ENCODE assay signal across 8 cellular contexts in genomic region chr22:39316440-39317083, GRCh38. TPM values are rescaled to one million over a fixed set of nuclear protein-coding genes. Genes with fewer than 3 reads are reported as not detected.
A peak's percentile ranks its signal among the peaks of the same experiment; 100 is the strongest.
DNase-seq lines count a peak whose midpoint lies in the region; ATAC-seq and TF ChIP-seq lines count a peak whose summit lies in the region.

No MANE protein-coding gene starts in this region.

- H3K4me1 ChIP-seq in heart left ventricle (peaks cover 24 to 63% (median 53%) of the 10 kb centered on the region in 12 donors), psoas muscle (peaks cover 48% of the 10 kb centered on the region), uterus (peaks cover 0 to 24% of the 10 kb centered on the region in 2 donors)

- DNase-seq in DMS153 treated with DMSO at 0.1 percent for 48 hours (lab: John Stamatoyannopoulos, UW; ENCODE audit: unreplicated experiment) (peak; percentile 37), LoVo (ENCODE audit: low spot score) (peak; percentile 71), SW480 (ENCODE audit: low spot score) (peak; percentile 88), heart left ventricle (peak; percentile 77 to 85 (median 81)), psoas muscle (peak; percentile 80 to 86), uterus (peak; percentile 75 to 82), GOT3 (lab: John Stamatoyannopoulos, UW) (no peak)
- DNase-seq in activated naive CD8-positive, alpha-beta T cell treated with anti-CD3 and anti-CD28 coated beads, Interleukin-2, amount 50 U/mL, for 24 hours: peak; percentile 83

- no peaks in the 10 kb centered on the region for H3K9me3 ChIP-seq in heart left ventricle
- H3K9me3 ChIP-seq in psoas muscle: no peaks in the 10 kb centered on the region
- no peaks in the 10 kb centered on the region for H3K9me3 ChIP-seq in uterus

- H3K27me3 Mint-ChIP-seq in activated naive CD8-positive, alpha-beta T cell treated with anti-CD3 and anti-CD28 coated beads, Interleukin-2, amount 50 U/mL, for 24 hours: peaks cover 3% of the 10 kb centered on the region

- 44 to 51% (median 49%) methylated on average over 16 to 17 of the region's 17 CpGs for WGBS in heart left ventricle, 4 donors
- WGBS in psoas muscle, 3 donors: 36 to 44% (median 42%) methylated on average over 17 of the region's 17 CpGs

- H3K36me3 ChIP-seq in heart left ventricle: peaks cover 2 to 68% (median 66%) of the 10 kb centered on the region in 9 donors
- peaks cover 10 to 70% of the 10 kb centered on the region in 2 donors for H3K36me3 ChIP-seq in psoas muscle (ENCODE audit: insufficient read depth in 1 of 2, low read depth in 1 of 2)
- no peaks in the 10 kb centered on the region for H3K36me3 ChIP-seq in uterus

- H3K27ac ChIP-seq in heart left ventricle (peak overlapping the region in 11 of 12 donors; percentile 8 to 100 (median 72)), psoas muscle (peak overlapping the region; percentile 95), uterus (peak overlapping the region; percentile 57 to 94)

- TF ChIP-seq POLR2A in heart left ventricle (IDR thresholded peaks at IDR 0.05): no peak
- TF ChIP-seq POLR2A in uterus (IDR thresholded peaks at IDR 0.05): no peak

- peak; percentile 78 to 92 (median 86) for TF ChIP-seq CTCF in heart left ventricle (IDR thresholded peaks at IDR 0.05)
- peak; percentile 90 for TF ChIP-seq CTCF in psoas muscle (IDR thresholded peaks at IDR 0.05)
- peak; percentile 88 to 90 (median 90) for TF ChIP-seq CTCF in uterus (IDR thresholded peaks at IDR 0.05)

- H3K4me3 Mint-ChIP-seq in activated naive CD8-positive, alpha-beta T cell treated with anti-CD3 and anti-CD28 coated beads, Interleukin-2, amount 50 U/mL, for 24 hours: peak overlapping the region; percentile 95

- ATAC-seq in activated naive CD8-positive, alpha-beta T cell treated with anti-CD3 and anti-CD28 coated beads, Interleukin-2, amount 50 U/mL, for 24 hours: peak; percentile 43
- ATAC-seq in heart left ventricle: peak; percentile 5 to 50 (median 40)
- peak; percentile 58 to 71 (median 67) for ATAC-seq in psoas muscle

- peak overlapping the region; percentile 100 for H3K27ac Mint-ChIP-seq in activated naive CD8-positive, alpha-beta T cell treated with anti-CD3 and anti-CD28 coated beads, Interleukin-2, amount 50 U/mL, for 24 hours

- H3K27me3 ChIP-seq in heart left ventricle: no peaks in the 10 kb centered on the region
- no peaks in the 10 kb centered on the region for H3K27me3 ChIP-seq in psoas muscle (ENCODE audit: insufficient read depth in 3 of 3, low read length in 2 of 3)
- no peaks in the 10 kb centered on the region for H3K27me3 ChIP-seq in uterus

- H3K9me3 Mint-ChIP-seq in activated naive CD8-positive, alpha-beta T cell treated with anti-CD3 and anti-CD28 coated beads, Interleukin-2, amount 50 U/mL, for 24 hours: no peaks in the 10 kb centered on the region

- intact Hi-C loops in heart left ventricle (cut with DNase I) (loop anchor here in 9 of 10 donors (1.0 to 10.0 kb wide), 11 partner anchors 146 to 552 kb away; partner anchors contain the start of genes ATF4 (in 4 of the 9), CBX7 (in 4 of the 9) and CBX6 (in 3 of the 9)), psoas muscle (cut with DNase I) (loop anchor here (2.0 to 10.0 kb wide), 4 partner anchors 146 to 442 kb away; partner anchors contain the start of genes CBX6 (in 1 of the 2) and CBX7 (in 1 of the 2)), uterus (cut with DNase I; ENCODE audit: low total_unique reads) (loop anchor here (5.0 kb wide), 1 partner anchor 164 kb away; the partner anchor contains the start of gene CBX7)

- peaks cover 84% of the 10 kb centered on the region for H3K36me3 Mint-ChIP-seq in activated naive CD8-positive, alpha-beta T cell treated with anti-CD3 and anti-CD28 coated beads, Interleukin-2, amount 50 U/mL, for 24 hours (ENCODE audit: low read depth)

- H3K4me1 Mint-ChIP-seq in activated naive CD8-positive, alpha-beta T cell treated with anti-CD3 and anti-CD28 coated beads, Interleukin-2, amount 50 U/mL, for 24 hours: peaks cover 70% of the 10 kb centered on the region

- peak overlapping the region in 7 of 12 donors; percentile 8 to 89 (median 38) for H3K4me3 ChIP-seq in heart left ventricle
- peak overlapping the region; percentile 91 for H3K4me3 ChIP-seq in psoas muscle
- H3K4me3 ChIP-seq in uterus: no peak overlapping the region

RNA-seq across cellular contexts. Expression of gene RPL3, which starts 2.9 kb away (rescaled TPM):
- total RNA-seq in heart left ventricle (100 to 1,000 TPM; 237 to 911 (median 336) TPM), psoas muscle (100 to 1,000 TPM; 266 to 539 (median 329) TPM), uterus (1,000 to 10,000 TPM; 1,498 to 2,840 (median 2,333) TPM)
- polyA plus RNA-seq in heart left ventricle (1,000 to 10,000 TPM in 1 of 2 donors, 100 to 1,000 TPM in 1; 329 to 1,765 TPM), psoas muscle (1,000 to 10,000 TPM in 1 of 3 donors, 100 to 1,000 TPM in 2; 470 to 1,471 (median 727) TPM)

RNA-seq across cellular contexts. Expression of gene SYNGR1, which starts 33.2 kb away (rescaled TPM):
- total RNA-seq in heart left ventricle (10 to 100 TPM; 20.0 to 49.9 (median 38.6) TPM), psoas muscle (10 to 100 TPM; 15.3 to 20.4 (median 16.0) TPM), uterus (10 to 100 TPM; 12.9 to 57.9 (median 35.4) TPM)
- polyA plus RNA-seq in heart left ventricle (10 to 100 TPM; 39.3 to 41.9 TPM), psoas muscle (10 to 100 TPM; 28.5 to 39.9 (median 37.1) TPM)

Comparison
In these comparisons a context has a peak if more than half of its experiments do, and no peak if none do; other contexts are left out.
1. H3K4me3 ChIP-seq: peak in heart left ventricle (7 of 12) and psoas muscle (single experiment); none in uterus (0 of 2).
2. Peak in every context shown above with its lines, with median percentiles within 50 percentile points of each other: ATAC-seq, H3K27ac ChIP-seq and CTCF ChIP-seq.